ENCODE assay signal across 21 cellular contexts in genomic region chr13:111903143-111903542, GRCh38.
"Had no signal": no experiment of that assay in that cellular context is flagged by ENCODE, and none has a peak within 500 bp of the region (broad histone marks: within the 10 kb centered on the region; RNA-seq: fewer than 3 reads in every experiment).

No MANE protein-coding gene starts in this region.

- H3K36me3 Mint-ChIP-seq: naive thymus-derived CD8-positive, alpha-beta T cell; T-cell had no signal

- H3K4me1 Mint-ChIP-seq: activated CD4-positive, alpha-beta memory T cell treated with anti-CD3 and anti-CD28 coated beads, Interleukin-2, amount 10 ng/mL, durations not matched to agents 7 days and 5 days; naive thymus-derived CD8-positive, alpha-beta T cell; T-cell had no signal

- H3K27ac ChIP-seq: ascending aorta, breast epithelium, gastrocnemius medialis, heart right ventricle, left lung, neutrophil, tibial nerve had no signal

- ATAC-seq: gastrocnemius medialis; heart right ventricle; left lung; naive thymus-derived CD8-positive, alpha-beta T cell; T-cell had no signal

- H3K4me3 ChIP-seq: ascending aorta, breast epithelium, gastrocnemius medialis, heart right ventricle, left lung, tibial nerve had no signal

- H3K27me3 Mint-ChIP-seq: activated CD4-positive, alpha-beta memory T cell treated with anti-CD3 and anti-CD28 coated beads, Interleukin-2, amount 10 ng/mL, durations not matched to agents 7 days and 5 days; dendritic cell treated with granulocyte-macrophage colony-stimulating factor and Interleukin-4, amounts not matched to agents 40 ng/mL and 50 ng/mL, for 4 days; T-cell had no signal

- H3K9me3 Mint-ChIP-seq: activated naive CD4-positive, alpha-beta T cell treated with anti-CD3 and anti-CD28 coated beads for 36 hours had no signal

- H3K4me1 ChIP-seq: ascending aorta, breast epithelium, gastrocnemius medialis, heart right ventricle, left lung had no signal

- DNase-seq: activated CD4-positive, alpha-beta memory T cell treated with anti-CD3 and anti-CD28 coated beads, Interleukin-2, amount 10 ng/mL, durations not matched to agents 7 days and 5 days; activated CD4-positive, alpha-beta T cell treated with anti-CD3 and anti-CD28 coated beads for 1 hour; activated naive CD4-positive, alpha-beta T cell treated with anti-CD3 and anti-CD28 coated beads for 36 hours; cerebellar nuclear complex; gastrocnemius medialis; heart right ventricle; left lung; mammary epithelial cell; retina; stimulated activated CD4-positive, alpha-beta T cell treated with anti-CD3 and anti-CD28 coated beads, Interleukin-15, amount 100 ng/mL, for 24 hours; stimulated activated CD4-positive, alpha-beta T cell treated with anti-CD3 and anti-CD28 coated beads, Interleukin-4, amount 100 ng/mL, for 1 hour; stimulated activated naive CD4-positive, alpha-beta T cell; substantia nigra; T-cell; T1000 had no signal

- H3K9me3 ChIP-seq: ascending aorta, breast epithelium, gastrocnemius medialis, heart right ventricle, left lung, neutrophil, tibial nerve had no signal

- H3K36me3 ChIP-seq: ascending aorta, breast epithelium, gastrocnemius medialis, heart right ventricle, left lung, neutrophil, tibial nerve had no signal

- H3K27me3 ChIP-seq: ascending aorta, gastrocnemius medialis, tibial nerve had no signal

- H3K27ac Mint-ChIP-seq: activated CD4-positive, alpha-beta memory T cell treated with anti-CD3 and anti-CD28 coated beads, Interleukin-2, amount 10 ng/mL, durations not matched to agents 7 days and 5 days; activated naive CD4-positive, alpha-beta T cell treated with anti-CD3 and anti-CD28 coated beads for 36 hours; dendritic cell treated with granulocyte-macrophage colony-stimulating factor and Interleukin-4, amounts not matched to agents 40 ng/mL and 50 ng/mL, for 4 days; naive thymus-derived CD8-positive, alpha-beta T cell; T-cell had no signal

- H3K4me3 Mint-ChIP-seq: activated CD4-positive, alpha-beta memory T cell treated with anti-CD3 and anti-CD28 coated beads, Interleukin-2, amount 10 ng/mL, durations not matched to agents 7 days and 5 days; activated naive CD4-positive, alpha-beta T cell treated with anti-CD3 and anti-CD28 coated beads for 36 hours; dendritic cell treated with granulocyte-macrophage colony-stimulating factor and Interleukin-4, amounts not matched to agents 40 ng/mL and 50 ng/mL, for 4 days; naive thymus-derived CD8-positive, alpha-beta T cell; T-cell had no signal
